ENCODE assay signal across 8 cellular contexts in genomic region chr1:220879090-220879508, GRCh38.
DNase-seq lines count a peak whose midpoint lies in the region; ATAC-seq lines count a peak whose summit lies in the region.

HLX (plus strand) TSS chr1:220879443; CDS start chr1:220879858, 415 bp downstream.

- peak; percentile 87 for DNase-seq in GM04504 (ENCODE audit: low read depth)
- DNase-seq in HuH-7.5 (ENCODE audit: low spot score): peak; percentile 94
- peak; percentile 91 for DNase-seq in UCSD-AML1 (lab: John Stamatoyannopoulos, UW; ENCODE audit: unreplicated experiment)
- DNase-seq in epidermal melanocyte (ENCODE audit: insufficient read length, low spot score): peak; percentile 99
- peak; percentile 64 to 72 for DNase-seq in memory B cell (ENCODE audit: low spot score in 2 of 2)
- peak in 35 of 49 donors; percentile 29 to 83 (median 60) for DNase-seq in substantia nigra (lab: John Stamatoyannopoulos, UW)
- DNase-seq in NCI-H1105 (lab: John Stamatoyannopoulos, UW): no peak

- H3K9me3 Mint-ChIP-seq in memory B cell: no peaks in the 10 kb centered on the region

- peaks cover 11% of the 10 kb centered on the region for H3K36me3 Mint-ChIP-seq in memory B cell

- H3K4me1 Mint-ChIP-seq in memory B cell: peaks cover 31% of the 10 kb centered on the region

- H3K27ac ChIP-seq in substantia nigra (ENCODE audit: low read depth, low read length, poor library complexity, severe bottlenecking): peak within 1 kb of the TSS; percentile 67

- ATAC-seq in GM21529 (IDR thresholded peaks at IDR 0.05; ENCODE audit: unreplicated experiment) (peak; percentile 66), memory B cell (ENCODE audit: low read depth) (peak; percentile 77)

- peaks cover 1% of the 10 kb centered on the region for H3K27me3 Mint-ChIP-seq in memory B cell

- peak within 1 kb of the TSS; percentile 94 for H3K4me3 Mint-ChIP-seq in memory B cell

- H3K27ac Mint-ChIP-seq in memory B cell: peak within 1 kb of the TSS; percentile 82
